ENCODE assay signal across 1 cellular context in the genomic region with DNA sequence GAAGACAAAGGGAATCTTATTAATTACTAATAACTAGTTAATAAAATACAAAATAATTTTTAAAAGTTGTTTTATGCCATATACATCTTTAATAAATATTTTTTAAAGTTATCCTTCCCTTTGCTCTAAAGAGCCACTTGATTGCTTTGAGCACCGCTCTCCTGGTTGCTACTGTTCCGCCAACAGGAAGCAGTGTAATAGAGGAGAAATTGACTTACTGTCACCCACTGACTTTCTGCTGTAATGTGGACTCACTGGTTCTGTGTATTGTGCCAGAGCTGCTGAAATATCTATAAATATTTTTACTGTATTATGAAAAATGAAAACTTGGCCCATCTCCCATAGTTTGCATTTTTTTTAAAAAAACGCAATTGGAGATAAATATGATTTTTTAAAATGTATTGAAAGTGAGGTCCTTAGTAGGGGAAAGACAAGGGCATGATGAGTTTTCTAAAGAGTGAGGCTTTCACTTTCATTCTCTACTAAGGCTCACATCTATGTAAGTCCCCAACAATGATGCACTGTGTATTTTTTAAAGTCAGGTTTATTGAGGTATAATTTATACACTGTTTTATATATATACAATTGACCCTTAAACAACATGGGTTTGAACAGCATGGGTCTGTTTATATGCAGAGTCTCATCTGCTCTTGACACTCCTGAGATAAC.
TF ChIP-seq lines count a peak whose summit lies in the region.

No MANE protein-coding gene starts in this region.

TF ChIP-seq in GM23338, 12 proteins besides CTCF, POLR2A, EP300 and RAD21 (continued from another document):
- TF ChIP-seq, protein P1, sequence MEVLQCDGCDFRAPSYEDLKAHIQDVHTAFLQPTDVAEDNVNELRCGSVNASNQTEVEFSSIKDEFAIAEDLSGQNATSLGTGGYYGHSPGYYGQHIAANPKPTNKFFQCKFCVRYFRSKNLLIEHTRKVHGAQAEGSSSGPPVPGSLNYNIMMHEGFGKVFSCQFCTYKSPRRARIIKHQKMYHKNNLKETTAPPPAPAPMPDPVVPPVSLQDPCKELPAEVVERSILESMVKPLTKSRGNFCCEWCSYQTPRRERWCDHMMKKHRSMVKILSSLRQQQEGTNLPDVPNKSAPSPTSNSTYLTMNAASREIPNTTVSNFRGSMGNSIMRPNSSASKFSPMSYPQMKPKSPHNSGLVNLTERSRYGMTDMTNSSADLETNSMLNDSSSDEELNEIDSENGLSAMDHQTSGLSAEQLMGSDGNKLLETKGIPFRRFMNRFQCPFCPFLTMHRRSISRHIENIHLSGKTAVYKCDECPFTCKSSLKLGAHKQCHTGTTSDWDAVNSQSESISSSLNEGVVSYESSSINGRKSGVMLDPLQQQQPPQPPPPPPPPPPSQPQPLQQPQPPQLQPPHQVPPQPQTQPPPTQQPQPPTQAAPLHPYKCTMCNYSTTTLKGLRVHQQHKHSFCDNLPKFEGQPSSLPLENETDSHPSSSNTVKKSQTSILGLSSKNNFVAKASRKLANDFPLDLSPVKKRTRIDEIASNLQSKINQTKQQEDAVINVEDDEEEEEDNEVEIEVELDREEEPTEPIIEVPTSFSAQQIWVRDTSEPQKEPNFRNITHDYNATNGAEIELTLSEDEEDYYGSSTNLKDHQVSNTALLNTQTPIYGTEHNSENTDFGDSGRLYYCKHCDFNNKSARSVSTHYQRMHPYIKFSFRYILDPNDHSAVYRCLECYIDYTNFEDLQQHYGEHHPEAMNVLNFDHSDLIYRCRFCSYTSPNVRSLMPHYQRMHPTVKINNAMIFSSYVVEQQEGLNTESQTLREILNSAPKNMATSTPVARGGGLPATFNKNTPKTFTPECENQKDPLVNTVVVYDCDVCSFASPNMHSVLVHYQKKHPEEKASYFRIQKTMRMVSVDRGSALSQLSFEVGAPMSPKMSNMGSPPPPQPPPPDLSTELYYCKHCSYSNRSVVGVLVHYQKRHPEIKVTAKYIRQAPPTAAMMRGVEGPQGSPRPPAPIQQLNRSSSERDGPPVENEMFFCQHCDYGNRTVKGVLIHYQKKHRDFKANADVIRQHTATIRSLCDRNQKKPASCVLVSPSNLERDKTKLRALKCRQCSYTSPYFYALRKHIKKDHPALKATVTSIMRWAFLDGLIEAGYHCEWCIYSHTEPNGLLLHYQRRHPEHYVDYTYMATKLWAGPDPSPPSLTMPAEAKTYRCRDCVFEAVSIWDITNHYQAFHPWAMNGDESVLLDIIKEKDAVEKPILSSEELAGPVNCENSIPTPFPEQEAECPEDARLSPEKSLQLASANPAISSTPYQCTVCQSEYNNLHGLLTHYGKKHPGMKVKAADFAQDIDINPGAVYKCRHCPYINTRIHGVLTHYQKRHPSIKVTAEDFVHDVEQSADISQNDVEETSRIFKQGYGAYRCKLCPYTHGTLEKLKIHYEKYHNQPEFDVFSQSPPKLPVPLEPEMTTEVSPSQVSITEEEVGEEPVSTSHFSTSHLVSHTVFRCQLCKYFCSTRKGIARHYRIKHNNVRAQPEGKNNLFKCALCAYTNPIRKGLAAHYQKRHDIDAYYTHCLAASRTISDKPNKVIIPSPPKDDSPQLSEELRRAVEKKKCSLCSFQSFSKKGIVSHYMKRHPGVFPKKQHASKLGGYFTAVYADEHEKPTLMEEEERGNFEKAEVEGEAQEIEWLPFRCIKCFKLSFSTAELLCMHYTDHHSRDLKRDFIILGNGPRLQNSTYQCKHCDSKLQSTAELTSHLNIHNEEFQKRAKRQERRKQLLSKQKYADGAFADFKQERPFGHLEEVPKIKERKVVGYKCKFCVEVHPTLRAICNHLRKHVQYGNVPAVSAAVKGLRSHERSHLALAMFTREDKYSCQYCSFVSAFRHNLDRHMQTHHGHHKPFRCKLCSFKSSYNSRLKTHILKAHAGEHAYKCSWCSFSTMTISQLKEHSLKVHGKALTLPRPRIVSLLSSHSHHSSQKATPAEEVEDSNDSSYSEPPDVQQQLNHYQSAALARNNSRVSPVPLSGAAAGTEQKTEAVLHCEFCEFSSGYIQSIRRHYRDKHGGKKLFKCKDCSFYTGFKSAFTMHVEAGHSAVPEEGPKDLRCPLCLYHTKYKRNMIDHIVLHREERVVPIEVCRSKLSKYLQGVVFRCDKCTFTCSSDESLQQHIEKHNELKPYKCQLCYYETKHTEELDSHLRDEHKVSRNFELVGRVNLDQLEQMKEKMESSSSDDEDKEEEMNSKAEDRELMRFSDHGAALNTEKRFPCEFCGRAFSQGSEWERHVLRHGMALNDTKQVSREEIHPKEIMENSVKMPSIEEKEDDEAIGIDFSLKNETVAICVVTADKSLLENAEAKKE (CRISPR knock-in tag; IDR thresholded peaks at IDR 0.05): no peak
- no peak for TF ChIP-seq NANOG (IDR thresholded peaks at IDR 0.05; ENCODE audit: borderline replicate concordance)
- no peak for TF ChIP-seq STAT1 (IDR thresholded peaks at IDR 0.05; ENCODE audit: unreplicated experiment)
